9 cellular contexts compared by ENCODE assay signal in genomic region chr3:59247402-59247841, GRCh38.
DNase-seq lines count a peak whose midpoint lies in the region; ATAC-seq and TF ChIP-seq lines count a peak whose summit lies in the region.
"Had no signal": no experiment of that assay in that cellular context is flagged by ENCODE, and none has a peak within 500 bp of the region (broad histone marks: within the 10 kb centered on the region; RNA-seq: fewer than 3 reads in every experiment).

No MANE protein-coding gene starts in this region.

- no peak overlapping the region for H3K27ac ChIP-seq in HEK293 (ENCODE audit: extremely low read depth, low read depth, low read length)
- no peak overlapping the region for H3K27ac ChIP-seq in mesendoderm (ENCODE audit: low read depth, low read length)

- H3K4ac ChIP-seq in mesendoderm (ENCODE audit: low read depth, low read length) = no peak overlapping the region

- H4K20me1 ChIP-seq in Loucy (ENCODE audit: insufficient read depth, low read length, poor library complexity, severe bottlenecking) = no peaks in the 10 kb centered on the region

- H3K23ac ChIP-seq in mesendoderm (ENCODE audit: low read length) = no peak overlapping the region

- no peak overlapping the region for H2AFZ ChIP-seq in Loucy (ENCODE audit: low read length)

- H3K36me3 ChIP-seq in HEK293 (ENCODE audit: control insufficient read depth in 2 of 2, insufficient read depth in 1 of 2, low read length in 2 of 2) (no peaks in the 10 kb centered on the region), Loucy (ENCODE audit: insufficient read depth, low read length) (no peaks in the 10 kb centered on the region), mesendoderm (ENCODE audit: control insufficient read depth, insufficient read depth, low read length) (no peaks in the 10 kb centered on the region)

- H4K8ac ChIP-seq in mesendoderm (ENCODE audit: low read depth, low read length) = no peak overlapping the region

- 0 out of 2 replicates have a peak, but pooled peaks cover 5% of the 10 kb centered on the region for H3F3A ChIP-seq in Loucy (ENCODE audit: low read depth)

- no peak overlapping the region for H2AK5ac ChIP-seq in mesendoderm (ENCODE audit: low read length)

- H2BK15ac ChIP-seq in mesendoderm (replicated peaks; ENCODE audit: low read depth) = no peak overlapping the region

- H4K5ac ChIP-seq in mesendoderm (ENCODE audit: low read length) = no peak overlapping the region

- H3K4me2 ChIP-seq in Loucy (ENCODE audit: low read depth, low read length, poor library complexity, severe bottlenecking) = peak overlapping the region; percentile 60
- H3K4me2 ChIP-seq in mesendoderm (ENCODE audit: low read length) = no peak overlapping the region

- H3K4me1 ChIP-seq in HEK293 (ENCODE audit: control insufficient read depth, insufficient read depth, low read length) = peaks cover 5% of the 10 kb centered on the region; the same call in 1 of the 2 replicates
- H3K4me1 ChIP-seq in Loucy (ENCODE audit: insufficient read depth, low read length, poor library complexity, severe bottlenecking) = peaks cover 41% of the 10 kb centered on the region
- H3K4me1 ChIP-seq in mesendoderm (ENCODE audit: control insufficient read depth, low read depth, low read length) = peaks cover 9% of the 10 kb centered on the region

- H3K56ac ChIP-seq in mesendoderm (ENCODE audit: low read length) = no peak overlapping the region

- H3K9ac ChIP-seq in Loucy (ENCODE audit: low read depth, low read length, poor library complexity, severe bottlenecking) (no peak overlapping the region), mesendoderm (ENCODE audit: low read length) (no peak overlapping the region)

- POLR2A ChIA-PET in HEK293 (lab: Yijun Ruan, JAX) = no interaction called here

- H3K79me2 ChIP-seq in Loucy (ENCODE audit: insufficient read depth, low read length) (no peaks in the 10 kb centered on the region), mesendoderm (ENCODE audit: control insufficient read depth, insufficient read depth, low read length) (no peaks in the 10 kb centered on the region)

- no peak overlapping the region for H2BK5ac ChIP-seq in mesendoderm (ENCODE audit: low read length)

- TF ChIP-seq CTCF in HEK293 (tag by site-specific recombination; IDR thresholded peaks at IDR 0.05) = no peak
- no peak for TF ChIP-seq CTCF in Loucy (conservative IDR thresholded peaks at IDR 0.05; ENCODE audit: low read length)

- H3K27me3 ChIP-seq in Loucy (ENCODE audit: insufficient read depth, low read length, poor library complexity, severe bottlenecking) (no peaks in the 10 kb centered on the region), mesendoderm (ENCODE audit: insufficient read depth, low read length, poor library complexity) (no peaks in the 10 kb centered on the region)

- no peak overlapping the region for H3K4me3 ChIP-seq in HEK293 (ENCODE audit: low read depth, low read length)
- peak overlapping the region; percentile 39 for H3K4me3 ChIP-seq in Loucy (ENCODE audit: low read length, poor library complexity, severe bottlenecking)
- no peak overlapping the region for H3K4me3 ChIP-seq in mesendoderm (ENCODE audit: low read length)

- H2BK120ac ChIP-seq in mesendoderm (ENCODE audit: low read depth, low read length) = no peak overlapping the region

- peak; percentile 53 for ATAC-seq in GM18502 (IDR thresholded peaks at IDR 0.05; ENCODE audit: poor library complexity, unreplicated experiment)

- H3K18ac ChIP-seq in mesendoderm (ENCODE audit: low read length) = no peak overlapping the region

- H3K9me2 ChIP-seq in Loucy (replicated peaks; ENCODE audit: low read depth, low read length) = no peaks in the 10 kb centered on the region

- H3K79me1 ChIP-seq in mesendoderm (ENCODE audit: low read length) = no peaks in the 10 kb centered on the region

- CTCF ChIA-PET in HEK293 (lab: Yijun Ruan, JAX) = no interaction called here

- H3K9me3 ChIP-seq in HEK293 (ENCODE audit: control insufficient read depth, insufficient read depth, low read depth, low read length) (no peaks in the 10 kb centered on the region), Loucy (ENCODE audit: insufficient read depth, low read depth, low read length) (0 out of 2 replicates have a peak, but pooled peaks cover 3% of the 10 kb centered on the region)

- DNase-seq in mesendoderm (peak; percentile 27), NCI-H82 treated with DMSO at 0.1 percent for 48 hours (lab: John Stamatoyannopoulos, UW; ENCODE audit: unreplicated experiment) (no peak), kidney glomerular epithelial cell (lab: John Stamatoyannopoulos, UW) (no peak)
- DNase-seq in activated CD4-positive, alpha-beta T cell treated with anti-CD3 and anti-CD28 coated beads, Interleukin-2, amount 50 U/mL, for 4 hours = no peak
- no peak for DNase-seq in activated CD4-positive, alpha-beta T cell treated with anti-CD3 and anti-CD28 coated beads, Interleukin-2, amount 50 U/mL, for 1 hour
- DNase-seq: activated naive CD4-positive, alpha-beta T cell treated with anti-CD3 and anti-CD28 coated beads, Interleukin-2, amount 50 U/mL, for 16 hours had no signal

- WGBS in mesendoderm (ENCODE audit: extremely low coverage, insufficient coverage, low lambda C conversion rate) = no CpG with 5 or more reads among the region's 3 CpGs

TF ChIP-seq in HEK293, 187 proteins besides CTCF, POLR2A, EP300 and RAD21:
- 0 out of 2 replicates have a peak, but pooled peaks have one; percentile 26 for TF ChIP-seq SP7 (tag by site-specific recombination; IDR thresholded peaks at IDR 0.05)
- TF ChIP-seq ZNF169 (tag by site-specific recombination; IDR thresholded peaks at IDR 0.05) = no peak
- TF ChIP-seq ZNF785 (tag by site-specific recombination; IDR thresholded peaks at IDR 0.05) = no peak
- no peak for TF ChIP-seq ZNF48 (tag by site-specific recombination; IDR thresholded peaks at IDR 0.05)
- no peak for TF ChIP-seq ZNF792 (tag by site-specific recombination; IDR thresholded peaks at IDR 0.05)
- no peak for TF ChIP-seq ZNF350 (tag by site-specific recombination; IDR thresholded peaks at IDR 0.05)
- no peak for TF ChIP-seq ZNF341 (tag by site-specific recombination; IDR thresholded peaks at IDR 0.05; ENCODE audit: low read depth)
- TF ChIP-seq ZNF692 (tag by site-specific recombination; IDR thresholded peaks at IDR 0.05) = 0 out of 2 replicates have a peak, but pooled peaks have one; percentile 20
- TF ChIP-seq ZNF121 (tag by site-specific recombination; IDR thresholded peaks at IDR 0.05) = no peak
- TF ChIP-seq OSR2 (tag by site-specific recombination; IDR thresholded peaks at IDR 0.05) = peak; percentile 42; the same call in 1 of the 2 replicates
- TF ChIP-seq ZBTB48 (tag by site-specific recombination; IDR thresholded peaks at IDR 0.05) = no peak
- no peak for TF ChIP-seq ZBTB49 (tag by site-specific recombination; IDR thresholded peaks at IDR 0.05; ENCODE audit: low read depth)
- TF ChIP-seq GLIS1 (tag by site-specific recombination; IDR thresholded peaks at IDR 0.05) = peak; percentile 34; the same call in 1 of the 2 replicates
- no peak for TF ChIP-seq ZBTB8A (tag by site-specific recombination; IDR thresholded peaks at IDR 0.05)
